8 cellular contexts compared by ENCODE assay signal in genomic region chr17:12342609-12343248, GRCh38.
DNase-seq lines count a peak whose midpoint lies in the region; ATAC-seq and TF ChIP-seq lines count a peak whose summit lies in the region.

No MANE protein-coding gene starts in this region.

- no peaks in the 10 kb centered on the region for H4K20me1 ChIP-seq in Loucy (ENCODE audit: insufficient read depth, low read length, poor library complexity, severe bottlenecking)

- no peak for ATAC-seq in Right ventricle myocardium superior (ENCODE audit: poor library complexity)
- ATAC-seq in HG03342 (IDR thresholded peaks at IDR 0.05; ENCODE audit: unreplicated experiment): no peak
- ATAC-seq in naive thymus-derived CD4-positive, alpha-beta T cell: no peak

- H3K9me2 ChIP-seq in Loucy (replicated peaks; ENCODE audit: low read depth, low read length): no peaks in the 10 kb centered on the region

- no peak overlapping the region for H3K4me3 ChIP-seq in cardiac muscle cell
- no peak overlapping the region for H3K4me3 ChIP-seq in Loucy (ENCODE audit: low read length, poor library complexity, severe bottlenecking)
- no peak overlapping the region for H3K4me3 ChIP-seq in fibroblast of pulmonary artery (replicated peaks; ENCODE audit: low read depth, low read length)
- H3K4me3 ChIP-seq in naive thymus-derived CD4-positive, alpha-beta T cell (ENCODE audit: low read length): no peak overlapping the region

- H3K4me1 ChIP-seq in cardiac muscle cell (ENCODE audit: low read depth) (no peaks in the 10 kb centered on the region), Loucy (ENCODE audit: insufficient read depth, low read length, poor library complexity, severe bottlenecking) (no peaks in the 10 kb centered on the region)
- no peaks in the 10 kb centered on the region for H3K4me1 ChIP-seq in naive thymus-derived CD4-positive, alpha-beta T cell (ENCODE audit: control insufficient read depth in 2 of 2, insufficient read depth in 2 of 2, low read length in 2 of 2)

- no peaks in the 10 kb centered on the region for H3F3A ChIP-seq in Loucy (ENCODE audit: low read depth)

- no peaks in the 10 kb centered on the region for H3K4me1 Mint-ChIP-seq in naive thymus-derived CD4-positive, alpha-beta T cell

- no peak overlapping the region for H3K9ac ChIP-seq in Loucy (ENCODE audit: low read depth, low read length, poor library complexity, severe bottlenecking)

- H3K79me2 ChIP-seq in Loucy (ENCODE audit: insufficient read depth, low read length): no peaks in the 10 kb centered on the region

- DNase-seq in cardiac muscle cell (ENCODE audit: low read depth in 1 of 2, low spot score in 1 of 2) (peak; percentile 2 to 21), Right ventricle myocardium superior (no peak), fibroblast of pulmonary artery (ENCODE audit: low read depth) (peak; percentile 3), stromal cell of bone marrow (ENCODE audit: low read depth) (peak; percentile 2), NCI-H1436 (lab: John Stamatoyannopoulos, UW) (no peak)
- no peak for DNase-seq in naive thymus-derived CD4-positive, alpha-beta T cell

- H3K27ac Mint-ChIP-seq in naive thymus-derived CD4-positive, alpha-beta T cell: no peak overlapping the region

- POLR2A ChIA-PET in naive thymus-derived CD4-positive, alpha-beta T cell (lab: Charles Lee): no interaction called here

- H3K36me3 ChIP-seq in cardiac muscle cell (no peaks in the 10 kb centered on the region), Loucy (ENCODE audit: insufficient read depth, low read length) (no peaks in the 10 kb centered on the region)
- no peaks in the 10 kb centered on the region for H3K36me3 ChIP-seq in naive thymus-derived CD4-positive, alpha-beta T cell (ENCODE audit: control insufficient read depth in 2 of 3, insufficient read depth in 3 of 3, low read length in 3 of 3)

- no peaks in the 10 kb centered on the region for H3K27me3 ChIP-seq in cardiac muscle cell
- H3K27me3 ChIP-seq in Loucy (ENCODE audit: insufficient read depth, low read length, poor library complexity, severe bottlenecking): no peaks in the 10 kb centered on the region
- H3K27me3 ChIP-seq in naive thymus-derived CD4-positive, alpha-beta T cell (ENCODE audit: control insufficient read depth in 2 of 2, insufficient read depth in 2 of 2, low read length in 2 of 2): no peaks in the 10 kb centered on the region

- H3K9me3 Mint-ChIP-seq in naive thymus-derived CD4-positive, alpha-beta T cell: peaks cover 0 to 15% (median 7%) of the 10 kb centered on the region in 11 donors

- intact Hi-C loops in Right ventricle myocardium superior (cut with DNase I): no loop called here
- intact Hi-C loops in naive thymus-derived CD4-positive, alpha-beta T cell (cut with micrococcal nuclease): no loop called here

- no peak overlapping the region for H3K4me3 Mint-ChIP-seq in naive thymus-derived CD4-positive, alpha-beta T cell

- CTCF ChIA-PET in naive thymus-derived CD4-positive, alpha-beta T cell (lab: Charles Lee): no interaction called here

- no peak overlapping the region for H2AFZ ChIP-seq in Loucy (ENCODE audit: low read length)

- no peak overlapping the region for H3K27ac ChIP-seq in cardiac muscle cell
- no peak overlapping the region for H3K27ac ChIP-seq in naive thymus-derived CD4-positive, alpha-beta T cell (ENCODE audit: low read depth, low read length)

- H3K27me3 Mint-ChIP-seq in naive thymus-derived CD4-positive, alpha-beta T cell: peaks cover 0 to 10% (median 0%) of the 10 kb centered on the region in 5 donors

- H3K4me2 ChIP-seq in Loucy (ENCODE audit: low read depth, low read length, poor library complexity, severe bottlenecking): no peak overlapping the region

- H3K9me3 ChIP-seq in cardiac muscle cell (ENCODE audit: low read depth) (no peaks in the 10 kb centered on the region), Loucy (ENCODE audit: insufficient read depth, low read depth, low read length) (no peaks in the 10 kb centered on the region; the same call in 1 of the 2 replicates)
- no peaks in the 10 kb centered on the region for H3K9me3 ChIP-seq in naive thymus-derived CD4-positive, alpha-beta T cell (ENCODE audit: control insufficient read depth in 2 of 3, low read length in 3 of 3)

- H3K36me3 Mint-ChIP-seq in naive thymus-derived CD4-positive, alpha-beta T cell: peaks cover 0 to 3% (median 0%) of the 10 kb centered on the region in 5 donors

- TF ChIP-seq CTCF in cardiac muscle cell (IDR thresholded peaks at IDR 0.05; ENCODE audit: low read depth, low read length) (peak; percentile 29), Loucy (conservative IDR thresholded peaks at IDR 0.05; ENCODE audit: low read length) (peak; percentile 41), fibroblast of pulmonary artery (IDR thresholded peaks at IDR 0.05; ENCODE audit: low read length, missing control alignments) (peak; percentile 15)

Comparison
In these comparisons a context has a peak if more than half of its experiments do, and no peak if none do; other contexts are left out.
1. DNase-seq: peak in cardiac muscle cell (2 of 2), fibroblast of pulmonary artery (single experiment) and stromal cell of bone marrow (single experiment); none in Right ventricle myocardium superior (single experiment), naive thymus-derived CD4-positive, alpha-beta T cell (0 of 9) and NCI-H1436 (single experiment).
2. Peak in every context shown above with its lines, with median percentiles within 50 percentile points of each other: CTCF ChIP-seq.